In genomic region chr1:11649237-11649623, GRCh38 we compare ENCODE assay signal across 20 cellular contexts. TPM values are rescaled to one million over a fixed set of nuclear protein-coding genes. Genes with fewer than 3 reads are reported as not detected.
A peak's percentile ranks its signal among the peaks of the same experiment; 100 is the strongest.
DNase-seq lines count a peak whose midpoint lies in the region; ATAC-seq lines count a peak whose summit lies in the region.
"Had no signal": no experiment of that assay in that cellular context is flagged by ENCODE, and none has a peak within 500 bp of the region (broad histone marks: within the 10 kb centered on the region; RNA-seq: fewer than 3 reads in every experiment).

No MANE protein-coding gene starts in this region.

- no peaks in the 10 kb centered on the region for H3K27me3 Mint-ChIP-seq in T-helper 17 cell
- H3K27me3 Mint-ChIP-seq: central memory CD8-positive, alpha-beta T cell had no signal

- peaks cover 51% of the 10 kb centered on the region for H3K27me3 ChIP-seq in H7 (ENCODE audit: control insufficient read depth, insufficient read depth, low read length)

- H3K4me3 ChIP-seq in H7 (ENCODE audit: insufficient read depth, low read depth, low read length), result peak overlapping the region; percentile 44
- H3K4me3 ChIP-seq: tibial artery had no signal

- no peak for ATAC-seq in T-helper 17 cell
- ATAC-seq in left lobe of liver, result peak; percentile 41
- ATAC-seq in HG02763 (IDR thresholded peaks at IDR 0.05; ENCODE audit: unreplicated experiment), result no peak
- no peak for ATAC-seq in GM21360 (IDR thresholded peaks at IDR 0.05; ENCODE audit: unreplicated experiment)
- ATAC-seq: SK-N-SH treated with all-trans-retinoic acid at 6 μM for 48 hours had no signal

- H3K9me3 ChIP-seq in T-helper 17 cell (ENCODE audit: control insufficient read depth, low read length, poor library complexity, severe bottlenecking), result no peaks in the 10 kb centered on the region
- H3K9me3 ChIP-seq: tibial artery had no signal

- H3K4me3 Mint-ChIP-seq in T-helper 17 cell, result peak overlapping the region; percentile 88
- H3K4me3 Mint-ChIP-seq: central memory CD8-positive, alpha-beta T cell had no signal

- H3K36me3 Mint-ChIP-seq in T-helper 17 cell (ENCODE audit: low read depth), result no peaks in the 10 kb centered on the region

- DNase-seq in H7 (no peak), T-helper 17 cell (no peak), left lobe of liver (ENCODE audit: low spot score) (peak; percentile 85), substantia nigra (lab: John Stamatoyannopoulos, UW) (peak in 1 of 49 donors; percentile 45)
- no peak for DNase-seq in activated effector memory CD4-positive, alpha-beta T cell treated with Interleukin-2 at 50 U/mL for 16 hours
- DNase-seq: aorta, DMS153, GOT3, Kasumi-1, NCI-H187, NCI-H226, NCI-H748 treated with DMSO at 0.1 percent for 48 hours, tibial artery had no signal

- peaks cover 12% of the 10 kb centered on the region for H3K4me1 Mint-ChIP-seq in T-helper 17 cell

- H3K27ac Mint-ChIP-seq in T-helper 17 cell, result no peak overlapping the region
- H3K27ac Mint-ChIP-seq: activated T-cell treated with anti-CD3 and anti-CD28 coated beads, Interleukin-2, amount 50 U/mL, for 72 hours had no signal

- no peaks in the 10 kb centered on the region; the same call in 1 of the 2 replicates for H3K36me3 ChIP-seq in H7 (replicated peaks; ENCODE audit: control insufficient read depth, insufficient read depth, low read length)
- H3K36me3 ChIP-seq: tibial artery had no signal

- H3K27ac ChIP-seq in substantia nigra (ENCODE audit: low read depth, low read length, poor library complexity, severe bottlenecking), result peak overlapping the region; percentile 99
- H3K27ac ChIP-seq: epithelial cell of prostate, tibial artery had no signal

RNA-seq across cellular contexts. Expression of gene FBXO2, which starts 5.0 kb away (rescaled TPM):
- total RNA-seq in H7 (2014; rRNA removed; shearing (Covaris generic)), result 46.0 and 46.7 TPM in 2 replicates
- total RNA-seq in T-helper 17 cell, result 1 to 10 TPM; 1.3 to 2.2 TPM
- total RNA-seq in left lobe of liver, result 15.0 TPM

RNA-seq across cellular contexts. Expression of gene FBXO44, which starts 5.4 kb away (rescaled TPM):
- total RNA-seq in H7 (2014; rRNA removed; shearing (Covaris generic)), result 24.5 and 32.4 TPM in 2 replicates
- 10 to 100 TPM; 36.2 to 36.5 TPM for total RNA-seq in T-helper 17 cell
- 11.6 TPM for total RNA-seq in left lobe of liver

RNA-seq across cellular contexts. Expression of gene FBXO6, which starts 14.8 kb away (rescaled TPM):
- 1.7 and 3.4 TPM in 2 replicates for total RNA-seq in H7 (2014; rRNA removed; shearing (Covaris generic))
- total RNA-seq in T-helper 17 cell (1 to 10 TPM; 2.7 to 4.2 TPM), left lobe of liver (12.0 TPM)

RNA-seq across cellular contexts. Expression of gene MAD2L2, which starts 31.7 kb away (rescaled TPM):
- 786 and 983 TPM in 2 replicates for total RNA-seq in H7 (2014; rRNA removed; shearing (Covaris generic))
- total RNA-seq in T-helper 17 cell, result 10 to 100 TPM; 23.2 to 28.1 TPM
- total RNA-seq in left lobe of liver, result 28.3 TPM

RNA-seq across cellular contexts. Expression of gene DRAXIN, which starts 42.3 kb away (rescaled TPM):
- 52.4 and 60.1 TPM in 2 replicates for total RNA-seq in H7 (2014; rRNA removed; shearing (Covaris generic))
- total RNA-seq in T-helper 17 cell, result under 1 TPM in 1 of 2 donors, not detected in 1; 0.17 TPM
- total RNA-seq in left lobe of liver, result not detected
- total RNA-seq: mesenteric fat pad had no signal
